ENCODE assay signal across 23 cellular contexts in genomic region chr5:178293400-178293799, GRCh38.
DNase-seq lines count a peak whose midpoint lies in the region; ATAC-seq, FAIRE-seq and TF ChIP-seq lines count a peak whose summit lies in the region.
"Had no signal": no experiment of that assay in that cellular context is flagged by ENCODE, and none has a peak within 500 bp of the region (broad histone marks: within the 10 kb centered on the region; RNA-seq: fewer than 3 reads in every experiment).

No MANE protein-coding gene starts in this region.

- peak overlapping the region; percentile 32; the same call in 1 of the 2 replicates for H2BK5ac ChIP-seq in H1 (ENCODE audit: low read depth, low read length)

- no peak overlapping the region for H3K4me3 Mint-ChIP-seq in GM23338
- H3K4me3 Mint-ChIP-seq: activated CD4-positive, alpha-beta T cell treated with anti-CD3 and anti-CD28 coated beads, Interleukin-2, amount 10 ng/mL, durations not matched to agents 7 days and 5 days; activated naive CD8-positive, alpha-beta T cell treated with anti-CD3 and anti-CD28 coated beads for 36 hours; activated T-helper 1 cell treated with anti-CD3 and anti-CD28 coated beads, Interleukin-12 subunit alpha, Interleukin-12 subunit beta, Interleukin-2, Interleukin-4 antibody, amounts not matched to agents 30 ng/mL and 10 ng/mL and 1 ng/mL, durations not matched to agents 14 hours and 24 hours and 36 hours; CD4-positive, alpha-beta memory T cell; central memory CD8-positive, alpha-beta T cell; memory B cell; stimulated activated naive B cell treated with anti-CD40 and anti-IgM and Interleukin-4, amounts not matched to agents 10 μg/mL and 1 μg/mL and 100 μg/mL, for 72 hours had no signal

- H3K9me3 ChIP-seq in right cardiac atrium (ENCODE audit: control insufficient read depth, low read length) = no peaks in the 10 kb centered on the region
- no peaks in the 10 kb centered on the region; a peak in 1 of 4 replicates for H3K9me3 ChIP-seq in H1 (ENCODE audit: insufficient read depth in 2 of 2, low read depth in 1 of 2, low read length in 1 of 2)

- H2BK15ac ChIP-seq in H1 (ENCODE audit: low read length) = no peak overlapping the region

- no peaks in the 10 kb centered on the region for H3K36me3 Mint-ChIP-seq in GM23338 (ENCODE audit: low read depth)
- H3K36me3 Mint-ChIP-seq: activated naive CD8-positive, alpha-beta T cell treated with anti-CD3 and anti-CD28 coated beads for 36 hours; CD4-positive, alpha-beta memory T cell; memory B cell; stimulated activated naive B cell treated with anti-CD40 and anti-IgM and Interleukin-4, amounts not matched to agents 10 μg/mL and 1 μg/mL and 100 μg/mL, for 72 hours had no signal

- H3K4ac ChIP-seq in H1 (replicated peaks; ENCODE audit: insufficient read length, low read depth, low read length) = peak overlapping the region; percentile 47

- intact Hi-C loops in right cardiac atrium (cut with DNase I) = no loop called here
- intact Hi-C loops in left ventricle myocardium superior (cut with micrococcal nuclease) = no loop called here
- intact Hi-C loops in posterior vena cava (cut with DNase I) = no loop called here

- no peak for TF ChIP-seq CTCF in H1 (IDR thresholded peaks at IDR 0.05; ENCODE audit: control extremely low read depth in 1 of 3, insufficient read depth in 1 of 3, low read depth in 1 of 3, low read length in 3 of 3)
- no peak for TF ChIP-seq CTCF in GM23338 (conservative IDR thresholded peaks at IDR 0.05; ENCODE audit: low read depth in 2 of 2)

- no peaks in the 10 kb centered on the region for H3K23me2 ChIP-seq in H1 (ENCODE audit: low read depth, low read length)

- no peak overlapping the region for H3K27ac ChIP-seq in right cardiac atrium (ENCODE audit: low read length)
- no peak overlapping the region for H3K27ac ChIP-seq in H1 (ENCODE audit: low read depth, low read length)
- no peak overlapping the region for H3K27ac ChIP-seq in GM23338 (ENCODE audit: low read depth)
- H3K27ac ChIP-seq: VCaP had no signal

- CTCF ChIA-PET in H1 (lab: Charles Lee; ENCODE audit: partially characterized antibody) = interaction anchor here (1.0 to 2.2 kb wide), 2 partner anchors 9 to 15 kb away, joined by 4 to 8 read pairs; no protein-coding TSS in a partner anchor

- peaks cover 4% of the 10 kb centered on the region; the same call in 1 of the 2 replicates for H3K9me2 ChIP-seq in GM23338 (ENCODE audit: insufficient read depth)

- no peak for ATAC-seq in right cardiac atrium
- ATAC-seq in left ventricle myocardium superior = no peak
- ATAC-seq in HG02763 (IDR thresholded peaks at IDR 0.05; ENCODE audit: unreplicated experiment) = no peak
- no peak for ATAC-seq in GM23338
- ATAC-seq: stimulated activated naive B cell treated with anti-CD40 and anti-IgM and Interleukin-4, amounts not matched to agents 10 μg/mL and 1 μg/mL and 100 μg/mL, for 72 hours had no signal

- peak in 2 of 3 donors; percentile 5 to 6 for DNase-seq in right cardiac atrium
- no peak for DNase-seq in left ventricle myocardium superior
- DNase-seq in H1 (ENCODE audit: low read depth in 1 of 2, low spot score in 2 of 2) = no peak
- peak; percentile 71 for DNase-seq in posterior vena cava (ENCODE audit: low spot score)
- no peak for DNase-seq in NCI-H1694 (lab: John Stamatoyannopoulos, UW)
- DNase-seq in GM23338 (ENCODE audit: low spot score) = no peak
- DNase-seq: activated CD4-positive, alpha-beta T cell treated with anti-CD3 and anti-CD28 coated beads, Interleukin-2, amount 10 ng/mL, durations not matched to agents 7 days and 5 days; activated naive CD8-positive, alpha-beta T cell treated with anti-CD3 and anti-CD28 coated beads for 36 hours; CD4-positive, alpha-beta memory T cell; DMS 273 treated with DMSO at 0.1 percent for 48 hours; Karpas-422; MV-4-11; NCI-H187; NCI-H2171 treated with DMSO at 0.1 percent for 48 hours; NCI-H526; occipital lobe; stimulated activated CD4-positive, alpha-beta T cell treated with anti-CD3 and anti-CD28 coated beads, Interleukin-4, amount 100 ng/mL, for 1 hour; stimulated activated naive B cell treated with anti-CD40 and anti-IgM and Interleukin-4, amounts not matched to agents 10 μg/mL and 1 μg/mL and 100 μg/mL, for 72 hours had no signal

- no peak for TF ChIP-seq RAD21 in H1 (IDR thresholded peaks at IDR 0.05 in 1 of 2, conservative IDR thresholded peaks at IDR 0.05 in 1 of 2; ENCODE audit: low read depth in 2 of 2, low read length in 2 of 2)

- H4K91ac ChIP-seq in H1 (replicated peaks; ENCODE audit: insufficient read length, low read length) = no peak overlapping the region

- no peak for FAIRE-seq in H1 (lab: Jason Lieb, UNC)

- no peaks in the 10 kb centered on the region for H3F3A ChIP-seq in GM23338 (replicated peaks; ENCODE audit: low read depth)

- H3K27me3 ChIP-seq in right cardiac atrium (ENCODE audit: control insufficient read depth, insufficient read depth) (no peaks in the 10 kb centered on the region), H1 (replicated peaks in 1 of 4; ENCODE audit: control insufficient read depth in 3 of 4, extremely low read depth in 1 of 4, insufficient read depth in 3 of 4, low read length in 3 of 4) (no peaks in the 10 kb centered on the region; a peak in 1 of 7 replicates), GM23338 (ENCODE audit: insufficient read depth) (no peaks in the 10 kb centered on the region)

- H2BK20ac ChIP-seq in H1 (ENCODE audit: low read length) = no peak overlapping the region

- H3K27me3 Mint-ChIP-seq in GM23338 (ENCODE audit: insufficient read depth, low read depth, poor library complexity) = peaks cover 4% of the 10 kb centered on the region
- H3K27me3 Mint-ChIP-seq: activated CD4-positive, alpha-beta T cell treated with anti-CD3 and anti-CD28 coated beads, Interleukin-2, amount 10 ng/mL, durations not matched to agents 7 days and 5 days; activated naive CD8-positive, alpha-beta T cell treated with anti-CD3 and anti-CD28 coated beads for 36 hours had no signal

- no peak overlapping the region for H2BK12ac ChIP-seq in H1 (ENCODE audit: low read depth, low read length)

- no peak overlapping the region for H3K18ac ChIP-seq in H1 (ENCODE audit: extremely low read depth, low read length)

- H3K79me2 ChIP-seq in H1 (ENCODE audit: control insufficient read depth in 1 of 2, insufficient read depth in 2 of 2, low read length in 2 of 2) (no peaks in the 10 kb centered on the region), GM23338 (replicated peaks; ENCODE audit: insufficient read depth) (no peaks in the 10 kb centered on the region)

- POLR2A ChIA-PET in H1 (lab: Charles Lee; ENCODE audit: partially characterized antibody) = interaction anchor here (1.3 kb wide), 1 partner anchor 9 kb away, joined by 4 read pairs; no protein-coding TSS in a partner anchor

- H3K36me3 ChIP-seq in H1 (ENCODE audit: control insufficient read depth in 2 of 4, insufficient read depth in 4 of 4, low read length in 3 of 4) (no peaks in the 10 kb centered on the region), GM23338 (ENCODE audit: insufficient read depth) (no peaks in the 10 kb centered on the region)

- H3K9ac ChIP-seq in H1 (replicated peaks in 1 of 4; ENCODE audit: extremely low read depth in 1 of 4, low read depth in 3 of 4, low read length in 3 of 4) = no peak overlapping the region

- H3K14ac ChIP-seq in H1 (ENCODE audit: insufficient read length) = no peak overlapping the region

- no peak overlapping the region for H2BK120ac ChIP-seq in H1 (replicated peaks; ENCODE audit: low read depth, low read length)

- H3K4me3 ChIP-seq in right cardiac atrium (ENCODE audit: low read length) (no peak overlapping the region), H1 (ENCODE audit: extremely low read depth in 1 of 4, insufficient read depth in 2 of 4, low read depth in 3 of 4, low read length in 4 of 4) (no peak overlapping the region), GM23338 (no peak overlapping the region)

- no peak for TF ChIP-seq EP300 in H1 (IDR thresholded peaks at IDR 0.05; ENCODE audit: borderline replicate concordance in 1 of 2, low read depth in 2 of 2, low read length in 2 of 2)

- H2AK5ac ChIP-seq in H1 (ENCODE audit: low read depth, low read length) = no peak overlapping the region

- H3K23ac ChIP-seq in H1 (ENCODE audit: insufficient read length) = no peak overlapping the region

- H3K4me2 ChIP-seq in H1 (ENCODE audit: insufficient read depth in 1 of 2, low read depth in 2 of 2, low read length in 2 of 2) = no peak overlapping the region
- H3K4me2 ChIP-seq in GM23338 = no peak overlapping the region

- H3K27ac Mint-ChIP-seq in GM23338 = no peak overlapping the region
- H3K27ac Mint-ChIP-seq: activated CD4-positive, alpha-beta T cell treated with anti-CD3 and anti-CD28 coated beads, Interleukin-2, amount 10 ng/mL, durations not matched to agents 7 days and 5 days; activated naive CD8-positive, alpha-beta T cell treated with anti-CD3 and anti-CD28 coated beads for 36 hours; activated T-helper 1 cell treated with anti-CD3 and anti-CD28 coated beads, Interleukin-12 subunit alpha, Interleukin-12 subunit beta, Interleukin-2, Interleukin-4 antibody, amounts not matched to agents 30 ng/mL and 10 ng/mL and 1 ng/mL, durations not matched to agents 14 hours and 24 hours and 36 hours; memory B cell; stimulated activated naive B cell treated with anti-CD40 and anti-IgM and Interleukin-4, amounts not matched to agents 10 μg/mL and 1 μg/mL and 100 μg/mL, for 72 hours had no signal

- peaks cover 5% of the 10 kb centered on the region; the same call in 2 of the 3 replicates for H3K9me3 Mint-ChIP-seq in GM23338
- H3K9me3 Mint-ChIP-seq: central memory CD8-positive, alpha-beta T cell; memory B cell had no signal

- H3K4me1 ChIP-seq in right cardiac atrium (ENCODE audit: control insufficient read depth, insufficient read depth, low read length) = no peaks in the 10 kb centered on the region
- peaks cover 0 to 4% (median 0%) of the 10 kb centered on the region in 4 experiments; a peak in 1 of 7 replicates for H3K4me1 ChIP-seq in H1 (replicated peaks in 1 of 4; ENCODE audit: control insufficient read depth in 3 of 4, insufficient read depth in 4 of 4, low read length in 3 of 4)
- no peaks in the 10 kb centered on the region for H3K4me1 ChIP-seq in GM23338 (ENCODE audit: insufficient read depth)

- no peak for TF ChIP-seq POLR2A in H1 (IDR thresholded peaks at IDR 0.05; ENCODE audit: control extremely low read depth in 1 of 2, low read depth in 2 of 2, low read length in 2 of 2)

- 57% methylated on average over 6 of the region's 6 CpGs for WGBS in right cardiac atrium
- 83% methylated on average over 6 of the region's 6 CpGs; no CpG with 5 or more reads in 1 of the 2 experiments for WGBS in H1 (ENCODE audit: extremely low coverage in 1 of 2, insufficient coverage in 1 of 2, insufficient read length in 1 of 2, insufficient replicate concordance in 2 of 2, low coverage in 1 of 2, low lambda C conversion rate in 2 of 2, missing lambda C conversion rate in 1 of 2), 2 experiments

- H4K8ac ChIP-seq in H1 (ENCODE audit: extremely low read depth, insufficient read depth, low read length) = no peak overlapping the region; the same call in 1 of the 2 replicates

- peaks cover 0 to 2% of the 10 kb centered on the region in 2 experiments for H4K20me1 ChIP-seq in H1 (replicated peaks in 1 of 2; ENCODE audit: control insufficient read depth in 1 of 2, insufficient read depth in 2 of 2, low read length in 2 of 2)
- H4K20me1 ChIP-seq in GM23338 (replicated peaks; ENCODE audit: insufficient read depth) = no peaks in the 10 kb centered on the region

- no peaks in the 10 kb centered on the region; the same call in 1 of the 3 replicates for H3K4me1 Mint-ChIP-seq in GM23338
- H3K4me1 Mint-ChIP-seq: activated CD4-positive, alpha-beta T cell treated with anti-CD3 and anti-CD28 coated beads, Interleukin-2, amount 10 ng/mL, durations not matched to agents 7 days and 5 days; activated naive CD8-positive, alpha-beta T cell treated with anti-CD3 and anti-CD28 coated beads for 36 hours; CD4-positive, alpha-beta memory T cell; central memory CD8-positive, alpha-beta T cell; memory B cell; stimulated activated naive B cell treated with anti-CD40 and anti-IgM and Interleukin-4, amounts not matched to agents 10 μg/mL and 1 μg/mL and 100 μg/mL, for 72 hours had no signal

- H4K5ac ChIP-seq in H1 (ENCODE audit: insufficient read length, low read depth, low read length) = no peak overlapping the region

- H3K56ac ChIP-seq in H1 (replicated peaks; ENCODE audit: insufficient read length, low read depth, low read length) = no peak overlapping the region

- H3K79me1 ChIP-seq in H1 (ENCODE audit: low read depth, low read length) = no peaks in the 10 kb centered on the region

- H2AFZ ChIP-seq in H1 (ENCODE audit: low read length) (no peak overlapping the region), GM23338 (no peak overlapping the region)

Comparison
In these comparisons a context has a peak if more than half of its experiments do, and no peak if none do; other contexts are left out.
1. DNase-seq: peak in right cardiac atrium (2 of 3) and posterior vena cava (single experiment); none in left ventricle myocardium superior (single experiment), H1 (0 of 2), NCI-H1694 (single experiment) and GM23338 (single experiment).